ENCODE assay signal across 25 cellular contexts in the genomic region with DNA sequence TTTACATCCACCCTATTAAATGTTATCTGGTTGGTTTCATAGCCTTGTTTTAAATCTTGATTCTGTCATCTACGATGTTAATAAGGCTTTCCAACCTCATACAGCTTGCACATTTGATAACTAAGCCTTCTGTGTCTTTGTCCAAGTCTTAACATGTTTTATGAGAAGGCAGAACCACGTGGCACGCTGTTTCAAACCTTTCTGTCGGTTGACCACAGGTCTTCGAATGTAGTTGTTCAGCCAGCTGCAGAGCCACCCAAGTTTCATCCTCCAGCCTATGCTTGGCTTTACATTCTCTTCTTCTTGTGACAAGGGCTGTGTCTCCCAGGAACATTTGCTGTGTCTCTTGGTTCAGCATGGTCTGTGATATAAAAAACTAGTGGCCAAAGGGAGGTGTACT. TPM values are rescaled to one million over a fixed set of nuclear protein-coding genes. Genes with fewer than 3 reads are reported as not detected.
"Had no signal": no experiment of that assay in that cellular context is flagged by ENCODE, and none has a peak within 500 bp of the region (broad histone marks: within the 10 kb centered on the region; RNA-seq: fewer than 3 reads in every experiment).

No MANE protein-coding gene starts in this region.

- H3K9me3 ChIP-seq: gastrocnemius medialis, neutrophil, psoas muscle, right atrium auricular region, suprapubic skin, tibial artery had no signal

- FAIRE-seq: astrocyte, islet of Langerhans had no signal

- H3K27ac ChIP-seq: brain microvascular endothelial cell, gastrocnemius medialis, left lung, neutrophil, psoas muscle, right atrium auricular region, suprapubic skin, tibial artery had no signal

- ATAC-seq: activated CD4-positive, alpha-beta T cell treated with anti-CD3 and anti-CD28 coated beads for 36 hours; gastrocnemius medialis; left lung; psoas muscle had no signal

- H3K27me3 ChIP-seq: brain microvascular endothelial cell, gastrocnemius medialis, left lung, neutrophil, right atrium auricular region, suprapubic skin, tibial artery had no signal

- H3K36me3 ChIP-seq: brain microvascular endothelial cell, gastrocnemius medialis, right atrium auricular region had no signal

- H3K4me1 ChIP-seq: gastrocnemius medialis, psoas muscle, right atrium auricular region, suprapubic skin, tibial artery had no signal

- DNase-seq: activated CD4-positive, alpha-beta T cell treated with anti-CD3 and anti-CD28 coated beads for 36 hours; activated CD4-positive, CD25-positive, alpha-beta regulatory T cell; activated gamma-delta T cell; activated naive CD4-positive, alpha-beta T cell treated with anti-CD3 and anti-CD28 coated beads, Interleukin-2, amount 10 ng/mL, durations not matched to agents 7 days and 5 days; activated naive CD8-positive, alpha-beta T cell treated with anti-CD3 and anti-CD28 coated beads, Interleukin-2, amount 10 ng/mL, durations not matched to agents 7 days and 5 days; activated T-cell treated with anti-CD3 and anti-CD28 coated beads, Interleukin-2, amount 50 U/mL, for 1 hour; brain microvascular endothelial cell; dermis blood vessel endothelial cell; effector CD4-positive, alpha-beta T cell; gastrocnemius medialis; glutamatergic neuron; left lung; naive B cell; nephron progenitor cell; psoas muscle; stimulated activated naive CD4-positive, alpha-beta T cell; T-helper 1 cell had no signal

- H3K4me3 ChIP-seq: gastrocnemius medialis, left lung, lung, psoas muscle, right atrium auricular region, suprapubic skin, tibial artery had no signal

RNA-seq across cellular contexts. Expression of gene SGK2, which starts 15.7 kb away (rescaled TPM):
- total RNA-seq: activated T-helper 1 cell treated with anti-CD3 and anti-CD28 coated beads, Interleukin-12 subunit alpha, Interleukin-12 subunit beta, Interleukin-2, Interleukin-4 antibody, amounts not matched to agents 30 ng/mL and 10 ng/mL and 1 ng/mL, durations not matched to agents 14 hours and 24 hours and 36 hours had no signal
